Comparison of ENCODE assay signal across 11 cellular contexts in the genomic region with DNA sequence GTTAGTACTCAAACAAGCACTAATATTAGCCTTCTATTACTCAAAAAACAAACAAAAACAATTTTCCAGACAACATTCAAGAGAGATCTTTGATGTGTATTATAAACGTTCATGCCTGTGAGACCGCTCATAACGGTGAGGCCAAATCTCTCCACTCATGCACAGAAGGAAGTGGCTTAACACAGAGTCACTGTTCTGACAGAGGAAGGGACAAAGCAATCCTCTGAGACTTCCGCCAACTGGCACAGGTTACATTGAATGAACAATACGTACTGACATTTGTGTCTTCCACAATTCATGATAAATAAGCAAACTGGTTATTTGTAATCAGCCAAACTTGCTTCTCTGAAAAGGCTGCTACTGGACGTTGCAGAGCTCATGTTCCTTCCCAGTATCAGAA. TPM values are rescaled to one million over a fixed set of nuclear protein-coding genes. Genes with fewer than 3 reads are reported as not detected.
DNase-seq lines count a peak whose midpoint lies in the region; TF ChIP-seq lines count a peak whose summit lies in the region.
"Had no signal": no experiment of that assay in that cellular context is flagged by ENCODE, and none has a peak within 500 bp of the region (broad histone marks: within the 10 kb centered on the region; RNA-seq: fewer than 3 reads in every experiment).

No MANE protein-coding gene starts in this region.

- H3K27ac Mint-ChIP-seq in activated T-cell treated with anti-CD3 and anti-CD28 coated beads, Interleukin-2, amount 50 U/mL, for 24 hours: no peak overlapping the region
- H3K27ac Mint-ChIP-seq: neural progenitor cell had no signal

- no TSS peak for BruUV-seq in mammary epithelial cell (replicated peaks; lab: Mats Ljungman, UMichigan)

- no peak overlapping the region for H3K4me3 Mint-ChIP-seq in activated T-cell treated with anti-CD3 and anti-CD28 coated beads, Interleukin-2, amount 50 U/mL, for 24 hours
- H3K4me3 Mint-ChIP-seq: neural progenitor cell had no signal

- H3K4me3 ChIP-seq in brain microvascular endothelial cell (ENCODE audit: low read depth, low read length): no peak overlapping the region
- H3K4me3 ChIP-seq in mesodermal cell (ENCODE audit: extremely low read depth, insufficient read depth, low read length, poor library complexity, severe bottlenecking): no peak overlapping the region
- no peak overlapping the region for H3K4me3 ChIP-seq in mammary epithelial cell (replicated peaks in 1 of 3; ENCODE audit: insufficient read depth in 1 of 3, low read depth in 2 of 3, low read length in 3 of 3)
- H3K4me3 ChIP-seq: neural progenitor cell had no signal

- H3K27ac ChIP-seq in brain microvascular endothelial cell: no peak overlapping the region
- peak overlapping the region; percentile 8 for H3K27ac ChIP-seq in mesodermal cell (ENCODE audit: low read depth, low read length, severe bottlenecking)
- H3K27ac ChIP-seq in mammary epithelial cell (ENCODE audit: insufficient read depth, low read depth, low read length): no peak overlapping the region
- H3K27ac ChIP-seq: C4-2B, epithelial cell of prostate, neural progenitor cell had no signal

- H3K27me3 Mint-ChIP-seq in activated T-cell treated with anti-CD3 and anti-CD28 coated beads, Interleukin-2, amount 50 U/mL, for 24 hours: no peaks in the 10 kb centered on the region

- CTCF ChIA-PET in mammary epithelial cell (lab: Charles Lee; ENCODE audit: low non-redundant PET): no interaction called here

- H4K20me1 ChIP-seq in mammary epithelial cell (ENCODE audit: insufficient read depth, low read length): no peaks in the 10 kb centered on the region

- H3K36me3 Mint-ChIP-seq in activated T-cell treated with anti-CD3 and anti-CD28 coated beads, Interleukin-2, amount 50 U/mL, for 24 hours (ENCODE audit: low read depth): peaks cover 5% of the 10 kb centered on the region

- H3K79me2 ChIP-seq in mammary epithelial cell (ENCODE audit: insufficient read depth, low read length): no peaks in the 10 kb centered on the region

- DNase-seq in Ammon's horn (ENCODE audit: low spot score) (peak; percentile 90), KBM-7 (peak; percentile 49), brain microvascular endothelial cell (peak; percentile 6), NK-92 (lab: John Stamatoyannopoulos, UW; ENCODE audit: unreplicated experiment) (no peak), mammary epithelial cell (no peak)
- DNase-seq in NK-92 treated with Interleukin-12 subunit alpha and Interleukin-12 subunit beta, amount 100 ng/mL, for 24 hours (lab: John Stamatoyannopoulos, UW): no peak
- DNase-seq in activated T-cell treated with anti-CD3 and anti-CD28 coated beads, Interleukin-2, amount 50 U/mL, for 24 hours: no peak

- TF ChIP-seq CTCF in brain microvascular endothelial cell (IDR thresholded peaks at IDR 0.05; ENCODE audit: low read depth, low read length, missing control alignments): no peak
- no peak for TF ChIP-seq CTCF in mammary epithelial cell (conservative IDR thresholded peaks at IDR 0.05 in 1 of 2, IDR thresholded peaks at IDR 0.05 in 1 of 2; ENCODE audit: extremely low read depth in 1 of 2, insufficient read depth in 1 of 2, low read depth in 1 of 2, low read length in 2 of 2)

- H3K4me1 ChIP-seq in mesodermal cell (ENCODE audit: control insufficient read depth, insufficient read depth, low read length, poor library complexity, severe bottlenecking) (peaks cover 10% of the 10 kb centered on the region), mammary epithelial cell (ENCODE audit: insufficient read depth, low read length) (no peaks in the 10 kb centered on the region)

- no peak overlapping the region for H3K4me2 ChIP-seq in mammary epithelial cell (ENCODE audit: insufficient read depth, low read depth, low read length)
- H3K4me2 ChIP-seq: neural progenitor cell had no signal

- in situ Hi-C loops in KBM-7 (cut with MboI; ENCODE audit: low pct_unique_long_range_greater_than_20kb, low sequenced_read_pairs) (no loop called here), brain microvascular endothelial cell (cut with HindIII; ENCODE audit: low pct_ligation_motif_present, low sequenced_read_pairs) (no loop called here), mammary epithelial cell (cut with MboI; ENCODE audit: low sequenced_read_pairs in 2 of 2) (no loop called here)

- peaks cover 6% of the 10 kb centered on the region for H3K4me1 Mint-ChIP-seq in activated T-cell treated with anti-CD3 and anti-CD28 coated beads, Interleukin-2, amount 50 U/mL, for 24 hours (ENCODE audit: low read depth)

- H3K9me3 Mint-ChIP-seq in activated T-cell treated with anti-CD3 and anti-CD28 coated beads, Interleukin-2, amount 50 U/mL, for 24 hours: no peaks in the 10 kb centered on the region
- H3K9me3 Mint-ChIP-seq: neural progenitor cell had no signal

- H3K27me3 ChIP-seq in brain microvascular endothelial cell (replicated peaks): no peaks in the 10 kb centered on the region
- no peaks in the 10 kb centered on the region for H3K27me3 ChIP-seq in mammary epithelial cell (ENCODE audit: insufficient read depth, low read length)
- H3K27me3 ChIP-seq: neural progenitor cell had no signal

- no peak overlapping the region for H3K9ac ChIP-seq in mammary epithelial cell (ENCODE audit: insufficient read depth, low read length)
- H3K9ac ChIP-seq: neural progenitor cell had no signal

- H3K9me3 ChIP-seq in mesodermal cell (ENCODE audit: control insufficient read depth, low read length): no peaks in the 10 kb centered on the region
- H3K9me3 ChIP-seq in mammary epithelial cell (replicated peaks; ENCODE audit: insufficient read depth, low read length): no peaks in the 10 kb centered on the region

- intact Hi-C loops in mammary epithelial cell (cut with micrococcal nuclease): no loop called here

- H3K36me3 ChIP-seq in brain microvascular endothelial cell (replicated peaks): no peaks in the 10 kb centered on the region
- H3K36me3 ChIP-seq in mesodermal cell (ENCODE audit: control insufficient read depth, insufficient read depth, low read length): peaks cover 23% of the 10 kb centered on the region
- H3K36me3 ChIP-seq in mammary epithelial cell (ENCODE audit: insufficient read depth, low read length): no peaks in the 10 kb centered on the region
- H3K36me3 ChIP-seq: neural progenitor cell had no signal

- H2AFZ ChIP-seq in mammary epithelial cell (ENCODE audit: low read depth, low read length): no peak overlapping the region
- H2AFZ ChIP-seq: neural progenitor cell had no signal

- 98 to 100% methylated on average over 3 to 6 of the region's 6 CpGs for WGBS in mesodermal cell (ENCODE audit: insufficient coverage in 2 of 2), 2 experiments
- WGBS in mammary epithelial cell (ENCODE audit: low coverage, missing lambda C conversion rate): 85% methylated on average over 5 of the region's 6 CpGs

- dilution Hi-C loops in mammary epithelial cell (cut with HindIII; ENCODE audit: low sequenced_read_pairs): no loop called here

RNA-seq across cellular contexts. Expression of a gene that starts 30.5 kb away (rescaled TPM):
- 37.0 TPM for polyA plus RNA-seq in mesodermal cell (2013, experiment 1 of 2)
- polyA plus RNA-seq in mesodermal cell (2013, experiment 2 of 2): 36.7 TPM
- 10 to 100 TPM; 11.5 to 13.2 TPM for total RNA-seq in mammary epithelial cell
- polyA plus RNA-seq in mammary epithelial cell: 4.4 TPM
- polyA minus RNA-seq in mammary epithelial cell: 15.7 TPM

RNA-seq across cellular contexts. Expression of a gene that starts 51.9 kb away (rescaled TPM):
- polyA plus RNA-seq in mesodermal cell (2013, experiment 1 of 2): 108 TPM
- polyA plus RNA-seq in mesodermal cell (2013, experiment 2 of 2): 87.4 TPM
- 10 to 100 TPM in 1 of 2 donors, 1 to 10 TPM in 1; 5.0 to 38.9 TPM for total RNA-seq in mammary epithelial cell
- 28.6 TPM for polyA plus RNA-seq in mammary epithelial cell
- 23.8 TPM for polyA minus RNA-seq in mammary epithelial cell

Comparison
In these comparisons a context has a peak if more than half of its experiments do, and no peak if none do; other contexts are left out.
1. DNase-seq: peak in Ammon's horn (single experiment), KBM-7 (single experiment) and brain microvascular endothelial cell (single experiment); none in NK-92 (single experiment), NK-92 treated with Interleukin-12 subunit alpha and Interleukin-12 subunit beta, amount 100 ng/mL, for 24 hours (single experiment), mammary epithelial cell (single experiment) and activated T-cell treated with anti-CD3 and anti-CD28 coated beads, Interleukin-2, amount 50 U/mL, for 24 hours (single experiment).